Comparison of ENCODE assay signal across 23 cellular contexts in genomic region chr3:12903000-12903800, GRCh38.
DNase-seq lines count a peak whose midpoint lies in the region; ATAC-seq and TF ChIP-seq lines count a peak whose summit lies in the region.
"Had no signal": no experiment of that assay in that cellular context is flagged by ENCODE, and none has a peak within 500 bp of the region (broad histone marks: within the 10 kb centered on the region; RNA-seq: fewer than 3 reads in every experiment).

No MANE protein-coding gene starts in this region.

- TF ChIP-seq CTCF in Loucy (conservative IDR thresholded peaks at IDR 0.05; ENCODE audit: low read length) (no peak), glutamatergic neuron (IDR thresholded peaks at IDR 0.05; ENCODE audit: partially characterized antibody, unreplicated experiment) (no peak)

- no peaks in the 10 kb centered on the region for H3K4me1 ChIP-seq in right cardiac atrium (ENCODE audit: control insufficient read depth, insufficient read depth, low read length)
- peaks cover 35% of the 10 kb centered on the region for H3K4me1 ChIP-seq in Loucy (ENCODE audit: insufficient read depth, low read length, poor library complexity, severe bottlenecking)
- H3K4me1 ChIP-seq: esophagus squamous epithelium had no signal

- no peak overlapping the region for H3K9ac ChIP-seq in Loucy (ENCODE audit: low read depth, low read length, poor library complexity, severe bottlenecking)

- H4K20me1 ChIP-seq in Loucy (ENCODE audit: insufficient read depth, low read length, poor library complexity, severe bottlenecking): no peaks in the 10 kb centered on the region

- H3K27me3 Mint-ChIP-seq in glutamatergic neuron (ENCODE audit: unreplicated experiment): peaks cover 28% of the 10 kb centered on the region
- H3K27me3 Mint-ChIP-seq in stimulated activated memory B cell treated with anti-CD40 and anti-IgM and Interleukin-4, amounts not matched to agents 10 μg/mL and 1 μg/mL and 100 μg/mL, for 72 hours: no peaks in the 10 kb centered on the region

- H3K9me2 ChIP-seq in Loucy (replicated peaks; ENCODE audit: low read depth, low read length): no peaks in the 10 kb centered on the region

- ATAC-seq in right cardiac atrium: no peak
- no peak for ATAC-seq in left cardiac atrium
- ATAC-seq in stimulated activated memory B cell treated with anti-CD40 and anti-IgM and Interleukin-4, amounts not matched to agents 10 μg/mL and 1 μg/mL and 100 μg/mL, for 72 hours: no peak
- ATAC-seq in GM21526 (IDR thresholded peaks at IDR 0.05; ENCODE audit: low FRiP score, unreplicated experiment): no peak
- ATAC-seq: activated CD4-positive, CD25-positive, alpha-beta regulatory T cell treated with anti-CD3 and anti-CD28 coated beads, Interleukin-2, amount 50 U/mL, for 24 hours; GM23338; Panc1 had no signal

- H2AFZ ChIP-seq in Loucy (ENCODE audit: low read length): no peak overlapping the region
- H2AFZ ChIP-seq: GM23338 had no signal

- H3K9me3 ChIP-seq in right cardiac atrium (ENCODE audit: control insufficient read depth, low read length): no peaks in the 10 kb centered on the region
- H3K9me3 ChIP-seq in Loucy (ENCODE audit: insufficient read depth, low read depth, low read length): no peaks in the 10 kb centered on the region
- H3K9me3 ChIP-seq: esophagus squamous epithelium had no signal

- peak in 2 of 3 donors; percentile 26 to 38 for DNase-seq in right cardiac atrium
- no peak for DNase-seq in left cardiac atrium
- DNase-seq in glutamatergic neuron: no peak
- DNase-seq in stimulated activated CD4-positive, alpha-beta T cell treated with anti-CD3 and anti-CD28 coated beads, Interleukin-12 subunit alpha, Interleukin-12 subunit beta, amount 100 ng/mL, for 4 hours: no peak
- no peak for DNase-seq in D341Med (ENCODE audit: low spot score)
- DNase-seq: activated gamma-delta T cell; dermis blood vessel endothelial cell; esophagus squamous epithelium; foreskin melanocyte; hippocampal formation; immature natural killer cell; Karpas-422; retina; SIG-M5; stimulated activated CD4-positive, alpha-beta T cell treated with anti-CD3 and anti-CD28 coated beads, Interleukin-4, amount 100 ng/mL, for 24 hours; stimulated activated naive CD4-positive, alpha-beta T cell had no signal

- H3K4me2 ChIP-seq in Loucy (ENCODE audit: low read depth, low read length, poor library complexity, severe bottlenecking): peak overlapping the region; percentile 54
- H3K4me2 ChIP-seq: GM23338 had no signal

- peaks cover 4% of the 10 kb centered on the region for H3K36me3 Mint-ChIP-seq in glutamatergic neuron (ENCODE audit: unreplicated experiment)
- H3K36me3 Mint-ChIP-seq in stimulated activated memory B cell treated with anti-CD40 and anti-IgM and Interleukin-4, amounts not matched to agents 10 μg/mL and 1 μg/mL and 100 μg/mL, for 72 hours: peaks cover 48% of the 10 kb centered on the region

- no peak overlapping the region for H3K4me3 Mint-ChIP-seq in glutamatergic neuron (ENCODE audit: unreplicated experiment)
- H3K4me3 Mint-ChIP-seq in stimulated activated memory B cell treated with anti-CD40 and anti-IgM and Interleukin-4, amounts not matched to agents 10 μg/mL and 1 μg/mL and 100 μg/mL, for 72 hours: no peak overlapping the region
- H3K4me3 Mint-ChIP-seq: GM23338 had no signal

- no peak overlapping the region for H3K27ac ChIP-seq in right cardiac atrium (ENCODE audit: low read length)
- H3K27ac ChIP-seq: C4-2B, esophagus squamous epithelium had no signal

- H3K36me3 ChIP-seq in Loucy (ENCODE audit: insufficient read depth, low read length): peaks cover 62% of the 10 kb centered on the region; the same call in 1 of the 2 replicates

- no peaks in the 10 kb centered on the region for H3F3A ChIP-seq in Loucy (ENCODE audit: low read depth)

- H3K9me3 Mint-ChIP-seq in glutamatergic neuron (ENCODE audit: unreplicated experiment): peaks cover 18% of the 10 kb centered on the region
- H3K9me3 Mint-ChIP-seq in stimulated activated memory B cell treated with anti-CD40 and anti-IgM and Interleukin-4, amounts not matched to agents 10 μg/mL and 1 μg/mL and 100 μg/mL, for 72 hours: no peaks in the 10 kb centered on the region
- H3K9me3 Mint-ChIP-seq: GM23338, immature natural killer cell had no signal

- no peaks in the 10 kb centered on the region for H3K79me2 ChIP-seq in Loucy (ENCODE audit: insufficient read depth, low read length)

- H3K4me1 Mint-ChIP-seq in glutamatergic neuron (ENCODE audit: low read depth, unreplicated experiment): peaks cover 44% of the 10 kb centered on the region
- H3K4me1 Mint-ChIP-seq in stimulated activated memory B cell treated with anti-CD40 and anti-IgM and Interleukin-4, amounts not matched to agents 10 μg/mL and 1 μg/mL and 100 μg/mL, for 72 hours: peaks cover 35% of the 10 kb centered on the region

- peak overlapping the region; percentile 17 for H3K27ac Mint-ChIP-seq in glutamatergic neuron (ENCODE audit: unreplicated experiment)
- peak overlapping the region; percentile 69 for H3K27ac Mint-ChIP-seq in stimulated activated memory B cell treated with anti-CD40 and anti-IgM and Interleukin-4, amounts not matched to agents 10 μg/mL and 1 μg/mL and 100 μg/mL, for 72 hours
- H3K27ac Mint-ChIP-seq: GM23338 had no signal

- intact Hi-C loops in right cardiac atrium (cut with DNase I) (no loop called here), left cardiac atrium (cut with DNase I) (no loop called here)

- H3K27me3 ChIP-seq in right cardiac atrium (ENCODE audit: control insufficient read depth, insufficient read depth) (no peaks in the 10 kb centered on the region), Loucy (ENCODE audit: insufficient read depth, low read length, poor library complexity, severe bottlenecking) (no peaks in the 10 kb centered on the region)
- H3K27me3 ChIP-seq: esophagus squamous epithelium had no signal

- WGBS in right cardiac atrium: 84% methylated on average over 20 of the region's 20 CpGs

- H3K4me3 ChIP-seq in right cardiac atrium (ENCODE audit: low read length) (no peak overlapping the region), Loucy (ENCODE audit: low read length, poor library complexity, severe bottlenecking) (no peak overlapping the region)
- H3K4me3 ChIP-seq: esophagus squamous epithelium, GM23338 had no signal

Comparison
In these comparisons a context has a peak if more than half of its experiments do, and no peak if none do; other contexts are left out.
1. DNase-seq: peak in right cardiac atrium (2 of 3); none in left cardiac atrium (single experiment), glutamatergic neuron (single experiment), stimulated activated CD4-positive, alpha-beta T cell treated with anti-CD3 and anti-CD28 coated beads, Interleukin-12 subunit alpha, Interleukin-12 subunit beta, amount 100 ng/mL, for 4 hours (single experiment) and D341Med (single experiment).